ENCODE assay signal across 7 cellular contexts in genomic region chr11:83158965-83159900, GRCh38. TPM values are rescaled to one million over a fixed set of nuclear protein-coding genes. Genes with fewer than 3 reads are reported as not detected.
A peak's percentile ranks its signal among the peaks of the same experiment; 100 is the strongest.
DNase-seq lines count a peak whose midpoint lies in the region; ATAC-seq and TF ChIP-seq lines count a peak whose summit lies in the region.

No MANE protein-coding gene starts in this region.

- H3K27me3 Mint-ChIP-seq in activated CD4-positive, alpha-beta memory T cell treated with anti-CD3 and anti-CD28 coated beads, Interleukin-2, amount 10 ng/mL, durations not matched to agents 7 days and 5 days = no peaks in the 10 kb centered on the region
- no peaks in the 10 kb centered on the region for H3K27me3 Mint-ChIP-seq in stimulated activated memory B cell treated with anti-CD40 and anti-IgM and Interleukin-4, amounts not matched to agents 10 μg/mL and 1 μg/mL and 100 μg/mL, for 72 hours

- peaks cover 64% of the 10 kb centered on the region for H3K36me3 Mint-ChIP-seq in activated CD4-positive, alpha-beta memory T cell treated with anti-CD3 and anti-CD28 coated beads, Interleukin-2, amount 10 ng/mL, durations not matched to agents 7 days and 5 days (ENCODE audit: low read depth)
- H3K36me3 Mint-ChIP-seq in stimulated activated memory B cell treated with anti-CD40 and anti-IgM and Interleukin-4, amounts not matched to agents 10 μg/mL and 1 μg/mL and 100 μg/mL, for 72 hours = peaks cover 33% of the 10 kb centered on the region

- CTCF ChIA-PET in activated CD4-positive, alpha-beta memory T cell treated with anti-CD3 and anti-CD28 coated beads, Interleukin-2, amount 10 ng/mL, durations not matched to agents 7 days and 5 days (lab: Charles Lee) = interaction anchor here (0.5 to 2.4 kb wide), 4 partner anchors 39 to 257 kb away, joined by 3 to 8 read pairs (median 4); partner anchors contain the start of genes DDIAS and RAB30

- no peak overlapping the region for H3K27ac ChIP-seq in iPS DF 6.9 (ENCODE audit: low read length)

- ATAC-seq in stimulated activated memory B cell treated with anti-CD40 and anti-IgM and Interleukin-4, amounts not matched to agents 10 μg/mL and 1 μg/mL and 100 μg/mL, for 72 hours = no peak

- H3K27me3 ChIP-seq in iPS DF 6.9 (ENCODE audit: control insufficient read depth, insufficient read depth, low read length) = no peaks in the 10 kb centered on the region

- no peak for TF ChIP-seq CTCF in HFF-Myc (IDR thresholded peaks at IDR 0.05; ENCODE audit: low read depth, low read length, missing control alignments)

- no peaks in the 10 kb centered on the region for H3K9me3 Mint-ChIP-seq in activated CD4-positive, alpha-beta memory T cell treated with anti-CD3 and anti-CD28 coated beads, Interleukin-2, amount 10 ng/mL, durations not matched to agents 7 days and 5 days
- no peaks in the 10 kb centered on the region for H3K9me3 Mint-ChIP-seq in stimulated activated memory B cell treated with anti-CD40 and anti-IgM and Interleukin-4, amounts not matched to agents 10 μg/mL and 1 μg/mL and 100 μg/mL, for 72 hours

- H3K27ac Mint-ChIP-seq in activated CD4-positive, alpha-beta memory T cell treated with anti-CD3 and anti-CD28 coated beads, Interleukin-2, amount 10 ng/mL, durations not matched to agents 7 days and 5 days = peak overlapping the region; percentile 100
- H3K27ac Mint-ChIP-seq in stimulated activated memory B cell treated with anti-CD40 and anti-IgM and Interleukin-4, amounts not matched to agents 10 μg/mL and 1 μg/mL and 100 μg/mL, for 72 hours = peak overlapping the region; percentile 96

- H3K4me1 ChIP-seq in iPS DF 6.9 (ENCODE audit: control insufficient read depth, insufficient read depth, low read length) = peaks cover 2% of the 10 kb centered on the region; the same call in 1 of the 2 replicates

- no peaks in the 10 kb centered on the region for H3K36me3 ChIP-seq in iPS DF 6.9 (ENCODE audit: control insufficient read depth, insufficient read depth, low read length)

- peak overlapping the region; percentile 100 for H3K4me3 Mint-ChIP-seq in activated CD4-positive, alpha-beta memory T cell treated with anti-CD3 and anti-CD28 coated beads, Interleukin-2, amount 10 ng/mL, durations not matched to agents 7 days and 5 days
- peak overlapping the region; percentile 90 for H3K4me3 Mint-ChIP-seq in stimulated activated memory B cell treated with anti-CD40 and anti-IgM and Interleukin-4, amounts not matched to agents 10 μg/mL and 1 μg/mL and 100 μg/mL, for 72 hours

- no peak for DNase-seq in HFF-Myc (ENCODE audit: extremely low read depth, low read depth)
- DNase-seq in activated CD4-positive, alpha-beta memory T cell treated with anti-CD3 and anti-CD28 coated beads, Interleukin-2, amount 10 ng/mL, durations not matched to agents 7 days and 5 days = no peak
- DNase-seq in iPS DF 6.9 (ENCODE audit: low read depth, low spot score) = no peak
- no peak for DNase-seq in NK-92 treated with Interleukin-12 subunit alpha and Interleukin-12 subunit beta, amount 100 ng/mL, for 24 hours (lab: John Stamatoyannopoulos, UW)
- no peak for DNase-seq in RPMI8226
- no peak for DNase-seq in middle frontal gyrus (ENCODE audit: extremely low spot score, low spot score)

- POLR2A ChIA-PET in activated CD4-positive, alpha-beta memory T cell treated with anti-CD3 and anti-CD28 coated beads, Interleukin-2, amount 10 ng/mL, durations not matched to agents 7 days and 5 days (lab: Charles Lee) = interaction anchor here (0.6 to 6.8 kb wide), 15 partner anchors 9 to 259 kb away, joined by 3 to 171 read pairs (median 9); partner anchors contain the start of genes ANKRD42, CCDC90B, DDIAS and PRCP

- H3K4me3 ChIP-seq in HFF-Myc (replicated peaks; ENCODE audit: low read depth, low read length) (peak overlapping the region; percentile 99), iPS DF 6.9 (ENCODE audit: low read length) (peak overlapping the region; percentile 32; the same call in 1 of the 2 replicates)

- no CpG with 5 or more reads among the region's 15 CpGs for WGBS in iPS DF 6.9 (ENCODE audit: insufficient coverage, insufficient read length)

- H3K4me1 Mint-ChIP-seq in activated CD4-positive, alpha-beta memory T cell treated with anti-CD3 and anti-CD28 coated beads, Interleukin-2, amount 10 ng/mL, durations not matched to agents 7 days and 5 days = peaks cover 56% of the 10 kb centered on the region
- H3K4me1 Mint-ChIP-seq in stimulated activated memory B cell treated with anti-CD40 and anti-IgM and Interleukin-4, amounts not matched to agents 10 μg/mL and 1 μg/mL and 100 μg/mL, for 72 hours = peaks cover 39% of the 10 kb centered on the region

- no peaks in the 10 kb centered on the region for H3K9me3 ChIP-seq in iPS DF 6.9 (ENCODE audit: control insufficient read depth, insufficient read depth, low read length)

RNA-seq across cellular contexts. Expression of gene PCF11, which starts 2.3 kb away (rescaled TPM):
- 10 to 100 TPM; 74.6 to 80.0 TPM for total RNA-seq in activated CD4-positive, alpha-beta memory T cell treated with anti-CD3 and anti-CD28 coated beads, Interleukin-2, amount 10 ng/mL, durations not matched to agents 7 days and 5 days

RNA-seq across cellular contexts. Expression of gene ANKRD42, which starts 34.3 kb away (rescaled TPM):
- total RNA-seq in activated CD4-positive, alpha-beta memory T cell treated with anti-CD3 and anti-CD28 coated beads, Interleukin-2, amount 10 ng/mL, durations not matched to agents 7 days and 5 days = 1 to 10 TPM; 1.7 TPM
